ENCODE assay signal across 7 cellular contexts in the genomic region with DNA sequence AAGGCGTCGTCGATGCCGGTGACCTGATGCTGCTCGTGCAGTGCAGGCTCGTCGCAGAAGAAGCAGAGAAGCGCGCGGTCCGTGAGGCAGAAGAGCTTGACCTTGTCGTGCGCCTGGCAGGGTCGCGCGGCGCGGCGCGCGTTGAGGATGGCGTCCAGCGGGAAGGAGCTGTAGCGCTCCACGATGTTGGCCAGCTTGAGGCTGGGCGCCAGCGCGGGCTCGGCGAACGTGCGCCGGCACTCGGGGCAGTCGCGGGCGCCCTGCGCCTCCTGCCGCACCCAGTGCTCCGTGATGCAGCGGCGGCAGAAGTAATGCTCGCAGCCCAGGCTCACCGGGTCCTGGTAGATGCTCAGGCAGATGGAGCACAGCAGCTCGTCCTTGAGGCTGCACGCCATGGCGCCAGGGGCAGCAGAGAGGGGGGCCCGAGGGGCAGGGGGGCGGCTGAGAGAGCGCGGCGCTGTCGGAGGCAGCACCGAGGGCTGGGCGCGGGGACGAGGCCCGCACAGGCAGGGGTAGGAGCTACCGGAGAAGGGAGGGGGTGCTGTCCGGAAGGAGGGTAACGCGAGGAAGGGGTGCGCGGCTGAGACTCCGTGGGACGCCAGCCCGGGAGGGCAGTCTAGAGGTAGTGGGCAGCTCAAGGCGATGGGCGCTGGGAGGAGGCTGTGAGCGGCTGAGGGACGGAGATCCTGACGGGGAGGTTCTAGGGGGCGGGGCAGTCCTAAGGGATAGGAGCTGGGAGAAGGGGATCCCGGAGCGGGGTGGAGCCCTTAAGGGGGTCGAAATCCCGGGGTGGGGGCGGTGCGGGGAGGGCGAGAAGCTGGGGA. TPM values are rescaled to one million over a fixed set of nuclear protein-coding genes. Genes with fewer than 3 reads are reported as not detected.
DNase-seq lines count a peak whose midpoint lies in the region; ATAC-seq and TF ChIP-seq lines count a peak whose summit lies in the region.

No MANE protein-coding gene starts in this region.

- peak overlapping the region; percentile 42 to 85 for H3K27ac ChIP-seq in uterus

- ATAC-seq in HG02642 (IDR thresholded peaks at IDR 0.05; ENCODE audit: poor library complexity, unreplicated experiment): peak; percentile 31

- no peak for TF ChIP-seq CTCF in GM12875 (IDR thresholded peaks at IDR 0.05; ENCODE audit: borderline replicate concordance, insufficient read depth, low read depth, low read length)
- peak; percentile 7 for TF ChIP-seq CTCF in fibroblast of villous mesenchyme (IDR thresholded peaks at IDR 0.05; ENCODE audit: insufficient read depth, low read depth, low read length)
- TF ChIP-seq CTCF in uterus (IDR thresholded peaks at IDR 0.05): no peak

- intact Hi-C loops in uterus (cut with DNase I; ENCODE audit: low total_unique reads): no loop called here

- DNase-seq in NCI-H345 (lab: John Stamatoyannopoulos, UW) (peak; percentile 82), activated T-cell treated with anti-CD3 and anti-CD28 coated beads for 4 hours (peak; percentile 7), fibroblast of villous mesenchyme (ENCODE audit: low read depth) (peak; percentile 40), uterus (peak; percentile 55 to 60)

- H3K4me1 ChIP-seq in neuron (ENCODE audit: insufficient read depth, low read length) (peaks cover 30% of the 10 kb centered on the region), uterus (no peaks in the 10 kb centered on the region)

- peak in 1 of 2 donors; percentile 27 for TF ChIP-seq POLR2A in uterus (IDR thresholded peaks at IDR 0.05)

- H3K27me3 ChIP-seq in neuron (ENCODE audit: insufficient read depth, low read length): no peaks in the 10 kb centered on the region
- H3K27me3 ChIP-seq in uterus: no peaks in the 10 kb centered on the region

- peak overlapping the region; percentile 76 for H3K4me3 ChIP-seq in GM12875 (ENCODE audit: low read depth, low read length)
- H3K4me3 ChIP-seq in fibroblast of villous mesenchyme (ENCODE audit: low read depth, low read length): peak overlapping the region; percentile 81
- H3K4me3 ChIP-seq in neuron (ENCODE audit: low read length): peak overlapping the region; percentile 58
- H3K4me3 ChIP-seq in uterus: peak overlapping the region; percentile 59 to 76

- H3K9me3 ChIP-seq in neuron (ENCODE audit: low read length): no peaks in the 10 kb centered on the region
- no peaks in the 10 kb centered on the region for H3K9me3 ChIP-seq in uterus

- peak overlapping the region; percentile 33 for H2AFZ ChIP-seq in neuron (ENCODE audit: low read depth, low read length)

- H3K36me3 ChIP-seq in neuron (ENCODE audit: insufficient read depth, low read length) (no peaks in the 10 kb centered on the region), uterus (no peaks in the 10 kb centered on the region)

RNA-seq across cellular contexts. Expression of gene TRIM62, which starts 0.6 kb away (rescaled TPM):
- total RNA-seq in fibroblast of villous mesenchyme (3.9 TPM in 2 replicates), uterus (1 to 10 TPM in 2 of 4 donors, under 1 TPM in 2; 0.26 to 9.4 (median 1.4) TPM)

Comparison
In these comparisons a context has a peak if more than half of its experiments do, and no peak if none do; other contexts are left out.
1. Peak in every context shown above with its lines: DNase-seq, ATAC-seq, H3K4me3 ChIP-seq and H3K27ac ChIP-seq.
2. DNase-seq: peak in every context shown above with its lines; median percentile 82 in NCI-H345; 58 in uterus; 40 in fibroblast of villous mesenchyme; 7 in activated T-cell treated with anti-CD3 and anti-CD28 coated beads for 4 hours.